In the genomic region with DNA sequence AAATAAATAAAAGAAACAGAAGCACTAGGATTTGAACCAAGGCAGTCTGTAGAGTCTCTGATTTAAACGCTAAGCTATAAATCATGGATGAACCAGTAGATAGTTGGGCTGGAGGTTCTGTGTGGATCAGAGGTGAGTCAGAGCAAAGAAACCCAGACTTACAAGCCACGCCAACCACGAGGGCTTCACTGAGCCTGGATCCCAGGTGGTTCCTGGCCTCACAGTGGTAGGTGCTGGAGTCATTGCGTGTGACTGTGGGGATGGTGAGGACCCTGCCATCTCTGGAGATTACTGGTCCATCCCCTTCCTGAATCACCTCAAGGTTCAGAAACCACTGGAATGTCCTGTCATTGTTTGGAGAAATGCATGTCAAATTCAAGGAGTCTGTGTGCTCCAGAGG, we compare ENCODE assay signal across 21 cellular contexts. TPM values are rescaled to one million over a fixed set of nuclear protein-coding genes. Genes with fewer than 3 reads are reported as not detected.
A peak's percentile ranks its signal among the peaks of the same experiment; 100 is the strongest.
DNase-seq lines count a peak whose midpoint lies in the region; ATAC-seq, FAIRE-seq and TF ChIP-seq lines count a peak whose summit lies in the region.
"Had no signal": no experiment of that assay in that cellular context is flagged by ENCODE, and none has a peak within 500 bp of the region (broad histone marks: within the 10 kb centered on the region; RNA-seq: fewer than 3 reads in every experiment).

No MANE protein-coding gene starts in this region.

- no peak overlapping the region for H3K4me3 ChIP-seq in fibroblast of the aortic adventitia (ENCODE audit: low read depth, low read length)
- H3K4me3 ChIP-seq: ovary, upper lobe of right lung had no signal

- ATAC-seq in HG03139 (IDR thresholded peaks at IDR 0.05; ENCODE audit: unreplicated experiment) (no peak), HG02642 (IDR thresholded peaks at IDR 0.05; ENCODE audit: poor library complexity, unreplicated experiment) (no peak)
- ATAC-seq: activated CD4-positive, alpha-beta T cell treated with anti-CD3 and anti-CD28 coated beads for 36 hours; CD8-positive, alpha-beta T cell; left colon; upper lobe of right lung had no signal

- no peak for TF ChIP-seq CTCF in fibroblast of the aortic adventitia (IDR thresholded peaks at IDR 0.05; ENCODE audit: insufficient read depth, low read length)

- TF ChIP-seq POLR2A in H54 (IDR thresholded peaks at IDR 0.05; ENCODE audit: low read depth, low read length) = no peak

- FAIRE-seq in H54 (lab: Jason Lieb, UNC) = no peak
- FAIRE-seq: A204.1, small intestine had no signal

- DNase-seq in A172 (ENCODE audit: low spot score) (peak; percentile 68), H54 (ENCODE audit: insufficient read length, low spot score) (peak; percentile 34), T1000 (lab: John Stamatoyannopoulos, UW) (peak; percentile 37), fibroblast of the aortic adventitia (ENCODE audit: low read depth) (peak; percentile 66), DMS79 (lab: John Stamatoyannopoulos, UW) (no peak)
- DNase-seq in stimulated activated CD4-positive, alpha-beta T cell treated with anti-CD3 and anti-CD28 coated beads, Interleukin-1b, Interleukin-23, amount 100 ng/mL, for 48 hours = no peak
- DNase-seq: activated CD4-positive, alpha-beta T cell treated with anti-CD3 and anti-CD28 coated beads for 36 hours; CD8-positive, alpha-beta T cell; cerebellar nuclear complex; hippocampal formation; Kasumi-1; left colon; ovary; small intestine; stimulated activated naive CD4-positive, alpha-beta T cell treated with Interleukin-2 at 50 U/mL for 16 hours; upper lobe of right lung had no signal

RNA-seq across cellular contexts. Expression of a gene that starts 19.3 kb away (rescaled TPM):
- not detected in 2 replicates for total RNA-seq in A172 (2014; rRNA removed; shearing (Covaris generic))
- not detected in 2 replicates for total RNA-seq in fibroblast of the aortic adventitia (ENCODE audit: low replicate concordance)
- total RNA-seq: activated CD4-positive, alpha-beta T cell treated with anti-CD3 and anti-CD28 coated beads for 36 hours; CD8-positive, alpha-beta T cell; G401; NCI-H460 had no signal

RNA-seq across cellular contexts. Expression of a gene that starts 48.4 kb away (rescaled TPM):
- total RNA-seq in A172 (2014; rRNA removed; shearing (Covaris generic)) = 12.3 and 15.6 TPM in 2 replicates
- total RNA-seq in fibroblast of the aortic adventitia (ENCODE audit: low replicate concordance) = 8.6 and 34.6 TPM in 2 replicates

Comparison
In these comparisons a context has a peak if more than half of its experiments do, and no peak if none do; other contexts are left out.
1. DNase-seq: peak in A172 (single experiment), H54 (single experiment), T1000 (single experiment) and fibroblast of the aortic adventitia (single experiment); none in DMS79 (single experiment) and stimulated activated CD4-positive, alpha-beta T cell treated with anti-CD3 and anti-CD28 coated beads, Interleukin-1b, Interleukin-23, amount 100 ng/mL, for 48 hours (single experiment).